ENCODE assay signal across 22 cellular contexts in genomic region chr21:32525282-32525681, GRCh38.
DNase-seq lines count a peak whose midpoint lies in the region; ATAC-seq and TF ChIP-seq lines count a peak whose summit lies in the region.
"Had no signal": no experiment of that assay in that cellular context is flagged by ENCODE, and none has a peak within 500 bp of the region (broad histone marks: within the 10 kb centered on the region; RNA-seq: fewer than 3 reads in every experiment).

No MANE protein-coding gene starts in this region.

- TF ChIP-seq POLR2A in uterus (IDR thresholded peaks at IDR 0.05): no peak

- no peak for ATAC-seq in left cardiac atrium

- no peak for DNase-seq in right atrium auricular region (ENCODE audit: low spot score)
- no peak for DNase-seq in left cardiac atrium
- peak; percentile 21 for DNase-seq in dermis blood vessel endothelial cell
- DNase-seq in uterus: no peak
- DNase-seq in H4 (ENCODE audit: low spot score): no peak
- no peak for DNase-seq in OCI-M1 (lab: John Stamatoyannopoulos, UW)
- DNase-seq in SK-N-DZ (ENCODE audit: low spot score): no peak
- DNase-seq: activated CD4-positive, alpha-beta T cell treated with anti-CD3 and anti-CD28 coated beads, Interleukin-2, amount 50 U/mL, for 4 hours; activated CD4-positive, CD25-positive, alpha-beta regulatory T cell; activated CD8-positive, alpha-beta memory T cell treated with anti-CD3 and anti-CD28 coated beads, Interleukin-2, amount 50 U/mL, for 48 hours; C1 segment of cervical spinal cord; DMS79 treated with DMSO at 0.1 percent for 48 hours; foreskin fibroblast; HCEC 1CT; hippocampal formation; NCI-H1092; NCI-H1930; RPMI8226; stimulated activated CD4-positive, alpha-beta T cell treated with anti-CD3 and anti-CD28 coated beads, Interleukin-1b, Interleukin-23, amount 100 ng/mL, for 48 hours had no signal

- no peak for TF ChIP-seq CTCF in right atrium auricular region (IDR thresholded peaks at IDR 0.05)
- TF ChIP-seq CTCF in uterus (IDR thresholded peaks at IDR 0.05): no peak

- H3K27ac ChIP-seq in right atrium auricular region: peak overlapping the region; percentile 62 to 85
- peak overlapping the region; percentile 23 for H3K27ac ChIP-seq in mesodermal cell (ENCODE audit: low read depth, low read length, severe bottlenecking)
- H3K27ac ChIP-seq in uterus: peak overlapping the region; percentile 84 to 90

- H3K27me3 ChIP-seq in right atrium auricular region (no peaks in the 10 kb centered on the region), uterus (no peaks in the 10 kb centered on the region)

- H3K9me3 ChIP-seq in right atrium auricular region (no peaks in the 10 kb centered on the region), mesodermal cell (ENCODE audit: control insufficient read depth, low read length) (no peaks in the 10 kb centered on the region), uterus (no peaks in the 10 kb centered on the region)

- intact Hi-C loops in left cardiac atrium (cut with DNase I) (no loop called here), uterus (cut with DNase I; ENCODE audit: low total_unique reads) (no loop called here)

- H3K4me1 ChIP-seq in right atrium auricular region: peaks cover 0 to 44% of the 10 kb centered on the region in 2 donors
- H3K4me1 ChIP-seq in mesodermal cell (ENCODE audit: control insufficient read depth, insufficient read depth, low read length, poor library complexity, severe bottlenecking): peaks cover 21% of the 10 kb centered on the region
- peaks cover 0 to 11% of the 10 kb centered on the region in 2 donors for H3K4me1 ChIP-seq in uterus

- WGBS in mesodermal cell (ENCODE audit: insufficient coverage in 2 of 2), 2 experiments: 77 to 90% methylated on average over 5 of the region's 7 CpGs

- H3K4me3 ChIP-seq in right atrium auricular region (no peak overlapping the region), mesodermal cell (ENCODE audit: extremely low read depth, insufficient read depth, low read length, poor library complexity, severe bottlenecking) (no peak overlapping the region), uterus (no peak overlapping the region)
- H3K4me3 ChIP-seq: lung, skin epidermis had no signal

- no peaks in the 10 kb centered on the region for H3K36me3 ChIP-seq in right atrium auricular region
- H3K36me3 ChIP-seq in mesodermal cell (ENCODE audit: control insufficient read depth, insufficient read depth, low read length): no peaks in the 10 kb centered on the region
- H3K36me3 ChIP-seq in uterus: no peaks in the 10 kb centered on the region

Comparison
In these comparisons a context has a peak if more than half of its experiments do, and no peak if none do; other contexts are left out.
1. H3K27ac ChIP-seq: peak in every context shown above with its lines; median percentile 87 in uterus; 74 in right atrium auricular region; 23 in mesodermal cell.